34 cellular contexts compared by ENCODE assay signal in genomic region chr4:39097290-39097689, GRCh38.
"Had no signal": no experiment of that assay in that cellular context is flagged by ENCODE, and none has a peak within 500 bp of the region (broad histone marks: within the 10 kb centered on the region; RNA-seq: fewer than 3 reads in every experiment).

No MANE protein-coding gene starts in this region.

- H3K27me3 Mint-ChIP-seq: activated B cell treated with CpG ODN at 0.5 μM for 24 hours; activated CD8-positive, alpha-beta T cell treated with anti-CD3 and anti-CD28 coated beads for 36 hours; activated naive CD8-positive, alpha-beta T cell; activated T-helper 17 cell treated with anti-CD3 and anti-CD28 coated beads, Interleukin-2, amount 50 U/mL, for 72 hours; central memory CD8-positive, alpha-beta T cell; dendritic cell treated with granulocyte-macrophage colony-stimulating factor and Interleukin-4, amounts not matched to agents 40 ng/mL and 50 ng/mL, for 4 days; effector memory CD8-positive, alpha-beta T cell; T-helper 17 cell had no signal

- H3K4me3 ChIP-seq: coronary artery, dorsolateral prefrontal cortex, esophagus muscularis mucosa, gastroesophageal sphincter, heart right ventricle had no signal

- H3K27ac ChIP-seq: brain microvascular endothelial cell, coronary artery, dorsolateral prefrontal cortex, esophagus muscularis mucosa, gastroesophageal sphincter, heart right ventricle, WERI-Rb-1 had no signal

- H3K4me1 Mint-ChIP-seq: activated B cell treated with CpG ODN at 0.5 μM for 24 hours; activated T-helper 17 cell treated with anti-CD3 and anti-CD28 coated beads, Interleukin-2, amount 50 U/mL, for 72 hours; central memory CD8-positive, alpha-beta T cell had no signal

- ATAC-seq: activated CD4-positive, CD25-positive, alpha-beta regulatory T cell treated with anti-CD3 and anti-CD28 coated beads, Interleukin-2, amount 50 U/mL, for 24 hours; activated CD8-positive, alpha-beta T cell treated with anti-CD3 and anti-CD28 coated beads for 36 hours; activated T-cell treated with anti-CD3 and anti-CD28 coated beads, Interleukin-2, amount 50 U/mL, for 4 hours; activated T-helper 17 cell treated with anti-CD3 and anti-CD28 coated beads, Interleukin-2, amount 50 U/mL, for 72 hours; effector memory CD8-positive, alpha-beta T cell; gastroesophageal sphincter; heart right ventricle; T-helper 17 cell had no signal

- H3K27me3 ChIP-seq: brain microvascular endothelial cell, dorsolateral prefrontal cortex, esophagus muscularis mucosa, gastroesophageal sphincter, heart right ventricle had no signal

- H3K27ac Mint-ChIP-seq: activated B cell treated with CpG ODN at 0.5 μM for 24 hours; activated CD8-positive, alpha-beta T cell treated with anti-CD3 and anti-CD28 coated beads for 36 hours; activated naive CD8-positive, alpha-beta T cell; activated T-helper 17 cell treated with anti-CD3 and anti-CD28 coated beads, Interleukin-2, amount 50 U/mL, for 72 hours; dendritic cell treated with granulocyte-macrophage colony-stimulating factor and Interleukin-4, amounts not matched to agents 40 ng/mL and 50 ng/mL, for 4 days; effector memory CD8-positive, alpha-beta T cell; T-helper 17 cell; T-helper 2 cell treated with Interferon-gamma antibody and Interleukin-4, amounts not matched to agents 5 μg/mL and 100 μg/mL, for 36 hours had no signal

- H3K9me3 Mint-ChIP-seq: activated B cell treated with CpG ODN at 0.5 μM for 24 hours; activated CD8-positive, alpha-beta T cell treated with anti-CD3 and anti-CD28 coated beads for 36 hours; activated T-cell treated with anti-CD3 and anti-CD28 coated beads, Interleukin-2, amount 50 U/mL, for 4 hours; activated T-helper 17 cell treated with anti-CD3 and anti-CD28 coated beads, Interleukin-2, amount 50 U/mL, for 72 hours; central memory CD8-positive, alpha-beta T cell; dendritic cell treated with granulocyte-macrophage colony-stimulating factor and Interleukin-4, amounts not matched to agents 40 ng/mL and 50 ng/mL, for 4 days; effector memory CD8-positive, alpha-beta T cell; T-helper 2 cell treated with Interferon-gamma antibody and Interleukin-4, amounts not matched to agents 5 μg/mL and 100 μg/mL, for 36 hours had no signal

- FAIRE-seq: astrocyte, bronchial epithelial cell had no signal

- DNase-seq: activated B cell treated with CpG ODN at 0.5 μM for 24 hours; activated CD4-positive, alpha-beta T cell treated with anti-CD3 and anti-CD28 coated beads for 48 hours; activated CD4-positive, alpha-beta T cell treated with anti-CD3 and anti-CD28 coated beads, Interleukin-2, amount 50 U/mL, for 1 hour; activated CD4-positive, alpha-beta T cell treated with anti-CD3 and anti-CD28 coated beads, Interleukin-2, amount 50 U/mL, for 48 hours; activated CD8-positive, alpha-beta memory T cell treated with anti-CD3 and anti-CD28 coated beads for 24 hours; activated CD8-positive, alpha-beta T cell treated with anti-CD3 and anti-CD28 coated beads for 36 hours; activated effector memory CD4-positive, alpha-beta T cell treated with Interleukin-2 at 50 U/mL for 16 hours; activated gamma-delta T cell treated with Interleukin-2 at 50 U/mL for 16 hours; activated naive CD4-positive, alpha-beta T cell treated with anti-CD3 and anti-CD28 coated beads, Interleukin-2, amount 50 U/mL, for 16 hours; activated naive CD4-positive, alpha-beta T cell treated with Interleukin-2 at 50 U/mL for 16 hours; activated T-cell treated with anti-CD3 and anti-CD28 coated beads, Interleukin-2, amount 50 U/mL, for 4 hours; amniotic stem cell; anterior cingulate cortex; brain microvascular endothelial cell; dorsolateral prefrontal cortex; effector CD4-positive, alpha-beta T cell; effector memory CD8-positive, alpha-beta T cell; erythroblast; foreskin melanocyte; heart right ventricle; T-helper 17 cell; T1000; WERI-Rb-1 had no signal

- H3K9me3 ChIP-seq: esophagus muscularis mucosa, gastroesophageal sphincter, heart right ventricle had no signal

- H3K4me1 ChIP-seq: esophagus muscularis mucosa, gastroesophageal sphincter had no signal

- H3K4me3 Mint-ChIP-seq: activated B cell treated with CpG ODN at 0.5 μM for 24 hours; activated CD8-positive, alpha-beta T cell treated with anti-CD3 and anti-CD28 coated beads for 36 hours; activated naive CD8-positive, alpha-beta T cell; activated T-cell treated with anti-CD3 and anti-CD28 coated beads, Interleukin-2, amount 50 U/mL, for 4 hours; activated T-helper 17 cell treated with anti-CD3 and anti-CD28 coated beads, Interleukin-2, amount 50 U/mL, for 72 hours; central memory CD8-positive, alpha-beta T cell; dendritic cell treated with granulocyte-macrophage colony-stimulating factor and Interleukin-4, amounts not matched to agents 40 ng/mL and 50 ng/mL, for 4 days; effector memory CD8-positive, alpha-beta T cell; T-helper 17 cell; T-helper 2 cell treated with Interferon-gamma antibody and Interleukin-4, amounts not matched to agents 5 μg/mL and 100 μg/mL, for 36 hours had no signal

- H3K36me3 ChIP-seq: WERI-Rb-1 had no signal
